In the genomic region with DNA sequence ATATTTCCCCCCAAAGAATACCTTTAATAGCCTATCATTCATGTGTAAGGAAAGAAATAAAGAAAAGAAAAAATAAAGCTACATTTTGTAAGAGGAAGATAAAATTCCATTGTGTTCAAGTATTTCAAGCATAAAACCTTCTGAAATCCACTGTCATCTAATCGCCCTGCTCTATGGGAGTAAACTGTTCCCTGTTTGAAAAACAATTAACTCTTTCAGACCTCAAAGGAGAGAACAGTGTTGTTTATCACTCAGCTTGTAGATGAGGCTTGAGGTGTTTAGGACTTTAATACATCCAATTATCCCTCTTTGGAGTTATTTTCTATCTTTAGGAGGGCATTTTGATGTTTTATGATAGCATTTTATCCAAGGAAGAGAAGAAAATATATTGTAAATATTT, we compare ENCODE assay signal across 32 cellular contexts.
"Had no signal": no experiment of that assay in that cellular context is flagged by ENCODE, and none has a peak within 500 bp of the region (broad histone marks: within the 10 kb centered on the region; RNA-seq: fewer than 3 reads in every experiment).

No MANE protein-coding gene starts in this region.

- H3K36me3 ChIP-seq: ascending aorta, cardiac muscle cell had no signal

- DNase-seq: activated CD4-positive, alpha-beta memory T cell treated with anti-CD3 and anti-CD28 coated beads, Interleukin-2, amount 10 ng/mL, durations not matched to agents 7 days and 5 days; activated CD4-positive, alpha-beta T cell treated with anti-CD3 and anti-CD28 coated beads for 1 hour; activated CD4-positive, alpha-beta T cell treated with anti-CD3 and anti-CD28 coated beads for 36 hours; activated CD4-positive, alpha-beta T cell treated with anti-CD3 and anti-CD28 coated beads for 48 hours; activated CD4-positive, alpha-beta T cell treated with anti-CD3 and anti-CD28 coated beads, Interleukin-2, amount 10 ng/mL, durations not matched to agents 7 days and 5 days; activated CD4-positive, alpha-beta T cell treated with anti-CD3 and anti-CD28 coated beads, Interleukin-2, amount 50 U/mL, for 48 hours; activated CD4-positive, CD25-positive, alpha-beta regulatory T cell; activated CD8-positive, alpha-beta memory T cell treated with anti-CD3 and anti-CD28 coated beads for 24 hours; activated CD8-positive, alpha-beta memory T cell treated with anti-CD3 and anti-CD28 coated beads, Interleukin-2, amount 10 ng/mL, durations not matched to agents 7 days and 5 days; activated CD8-positive, alpha-beta memory T cell treated with anti-CD3 and anti-CD28 coated beads, Interleukin-2, amount 50 U/mL, for 48 hours; activated CD8-positive, alpha-beta T cell treated with anti-CD3 and anti-CD28 coated beads, Interleukin-2, amount 10 ng/mL, durations not matched to agents 7 days and 5 days; activated effector memory CD4-positive, alpha-beta T cell treated with Interleukin-2 at 50 U/mL for 16 hours; activated gamma-delta T cell; activated naive CD4-positive, alpha-beta T cell treated with anti-CD3 and anti-CD28 coated beads, Interleukin-2, amount 10 ng/mL, durations not matched to agents 7 days and 5 days; activated naive CD4-positive, alpha-beta T cell treated with Interleukin-2 at 50 U/mL for 16 hours; activated naive CD8-positive, alpha-beta T cell treated with anti-CD3 and anti-CD28 coated beads, Interleukin-2, amount 10 ng/mL, durations not matched to agents 7 days and 5 days; activated naive CD8-positive, alpha-beta T cell treated with anti-CD3 and anti-CD28 coated beads, Interleukin-2, amount 50 U/mL, for 24 hours; activated T-cell treated with anti-CD3 and anti-CD28 coated beads, Interleukin-2, amount 50 U/mL, for 24 hours; activated T-cell treated with anti-CD3 and anti-CD28 coated beads, Interleukin-2, amount 50 U/mL, for 48 hours; amygdala; anterior cingulate cortex; caudate nucleus; cerebellar nuclear complex; T-helper 1 cell; T-helper 2 cell; T-helper 9 cell had no signal

- H3K27me3 ChIP-seq: ascending aorta, cardiac muscle cell had no signal

- H3K27ac ChIP-seq: ascending aorta, cardiac muscle cell, VCaP had no signal

- ATAC-seq: activated CD4-positive, alpha-beta T cell treated with anti-CD3 and anti-CD28 coated beads for 36 hours; activated CD4-positive, CD25-positive, alpha-beta regulatory T cell treated with anti-CD3 and anti-CD28 coated beads, Interleukin-2, amount 50 U/mL, for 24 hours; activated CD8-positive, alpha-beta memory T cell treated with anti-CD3 and anti-CD28 coated beads, Interleukin-2, amount 10 ng/mL, durations not matched to agents 7 days and 5 days; activated CD8-positive, alpha-beta T cell treated with anti-CD3 and anti-CD28 coated beads, Interleukin-2, amount 10 ng/mL, durations not matched to agents 7 days and 5 days; activated naive CD8-positive, alpha-beta T cell treated with anti-CD3 and anti-CD28 coated beads, Interleukin-2, amount 50 U/mL, for 24 hours had no signal

- H3K9me3 ChIP-seq: ascending aorta had no signal

- H3K4me3 ChIP-seq: ascending aorta, cardiac muscle cell had no signal

- H3K4me1 ChIP-seq: ascending aorta had no signal

- FAIRE-seq: bronchial epithelial cell, TTC549 had no signal
